ENCODE assay signal across 1 cellular context in genomic region chr18:22841840-22842239, GRCh38.
TF ChIP-seq lines count a peak whose summit lies in the region.

No MANE protein-coding gene starts in this region.

TF ChIP-seq in HepG2, 621 proteins besides CTCF, POLR2A, EP300 and RAD21 (continued from another document):
- TF ChIP-seq, protein P1, sequence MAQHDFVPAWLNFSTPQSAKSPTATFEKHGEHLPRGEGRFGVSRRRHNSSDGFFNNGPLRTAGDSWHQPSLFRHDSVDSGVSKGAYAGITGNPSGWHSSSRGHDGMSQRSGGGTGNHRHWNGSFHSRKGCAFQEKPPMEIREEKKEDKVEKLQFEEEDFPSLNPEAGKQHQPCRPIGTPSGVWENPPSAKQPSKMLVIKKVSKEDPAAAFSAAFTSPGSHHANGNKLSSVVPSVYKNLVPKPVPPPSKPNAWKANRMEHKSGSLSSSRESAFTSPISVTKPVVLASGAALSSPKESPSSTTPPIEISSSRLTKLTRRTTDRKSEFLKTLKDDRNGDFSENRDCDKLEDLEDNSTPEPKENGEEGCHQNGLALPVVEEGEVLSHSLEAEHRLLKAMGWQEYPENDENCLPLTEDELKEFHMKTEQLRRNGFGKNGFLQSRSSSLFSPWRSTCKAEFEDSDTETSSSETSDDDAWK (CRISPR knock-in tag; IDR thresholded peaks at IDR 0.05), result no peak
- no peak for TF ChIP-seq ZSCAN31 (CRISPR knock-in tag; IDR thresholded peaks at IDR 0.05; ENCODE audit: low read depth)
- no peak for TF ChIP-seq ZNF501 (CRISPR knock-in tag; IDR thresholded peaks at IDR 0.05)
- no peak for TF ChIP-seq SRSF4 (IDR thresholded peaks at IDR 0.05; ENCODE audit: low read depth, low read length, poor library complexity, severe bottlenecking)
- no peak for TF ChIP-seq PREB (CRISPR knock-in tag; IDR thresholded peaks at IDR 0.05)
- no peak for TF ChIP-seq SIX4 (CRISPR knock-in tag; IDR thresholded peaks at IDR 0.05)
- TF ChIP-seq ZFP82 (CRISPR knock-in tag; IDR thresholded peaks at IDR 0.05; ENCODE audit: borderline replicate concordance), result no peak
- no peak for TF ChIP-seq BRCA1 (CRISPR knock-in tag; IDR thresholded peaks at IDR 0.05)
